4 cellular contexts compared by ENCODE assay signal in genomic region chr17:3564241-3564640, GRCh38. TPM values are rescaled to one million over a fixed set of nuclear protein-coding genes. Genes with fewer than 3 reads are reported as not detected.
A peak's percentile ranks its signal among the peaks of the same experiment; 100 is the strongest.
DNase-seq lines count a peak whose midpoint lies in the region; ATAC-seq, FAIRE-seq and TF ChIP-seq lines count a peak whose summit lies in the region.
"Not testable (repeated sequence)": the region's sequence is repeated elsewhere in the genome, so short reads cannot be mapped to it uniquely, and the experiment has no call there.
"Had no signal": no experiment of that assay in that cellular context is flagged by ENCODE, and none has a peak within 500 bp of the region (broad histone marks: within the 10 kb centered on the region; RNA-seq: fewer than 3 reads in every experiment).

No MANE protein-coding gene starts in this region.

- H3K4me3 ChIP-seq in kidney (ENCODE audit: low read length in 2 of 2): not testable (repeated sequence)

- intact Hi-C loops in kidney (cut with DNase I): not testable (repeated sequence)

- not testable (repeated sequence) for H3K4me1 ChIP-seq in kidney (ENCODE audit: control insufficient read depth in 1 of 2, insufficient read depth in 1 of 2, low read depth in 1 of 2, low read length in 2 of 2)

- not testable (repeated sequence) for H3K4me1 Mint-ChIP-seq in natural killer cell treated with Interleukin-12 subunit alpha and Interleukin-12 subunit beta and Interleukin-15 and Interleukin-18, amount 100 ng/mL, for 72 hours (ENCODE audit: low read depth in 2 of 2)

- H3K4me3 Mint-ChIP-seq in natural killer cell treated with Interleukin-12 subunit alpha and Interleukin-12 subunit beta and Interleukin-15 and Interleukin-18, amount 100 ng/mL, for 72 hours: not testable (repeated sequence)

- not testable (repeated sequence) for H3K27ac Mint-ChIP-seq in natural killer cell treated with Interleukin-12 subunit alpha and Interleukin-12 subunit beta and Interleukin-15 and Interleukin-18, amount 100 ng/mL, for 72 hours

- H3K9me3 ChIP-seq in kidney (ENCODE audit: control insufficient read depth in 1 of 2, low read length in 2 of 2): not testable (repeated sequence)

- FAIRE-seq in kidney (lab: Jason Lieb, UNC): not testable (repeated sequence)

- not testable (repeated sequence) for H3K9ac ChIP-seq in kidney (ENCODE audit: low read length in 2 of 2)

- peaks cover 7 to 11% of the 10 kb centered on the region in 2 donors for H3K36me3 ChIP-seq in kidney (ENCODE audit: control insufficient read depth in 1 of 2, insufficient read depth in 2 of 2, low read length in 2 of 2)

- ATAC-seq in natural killer cell treated with Interleukin-12 subunit alpha and Interleukin-12 subunit beta and Interleukin-15 and Interleukin-18, amount 100 ng/mL, for 72 hours: not testable (repeated sequence)

- not testable (repeated sequence) for H3K36me3 Mint-ChIP-seq in natural killer cell treated with Interleukin-12 subunit alpha and Interleukin-12 subunit beta and Interleukin-15 and Interleukin-18, amount 100 ng/mL, for 72 hours

- peak; percentile 46 for DNase-seq in kidney
- peak; percentile 16 for DNase-seq in natural killer cell treated with Interleukin-12 subunit alpha and Interleukin-12 subunit beta and Interleukin-15 and Interleukin-18, amount 100 ng/mL, for 72 hours (ENCODE audit: low spot score)

- H3K27me3 Mint-ChIP-seq in natural killer cell treated with Interleukin-12 subunit alpha and Interleukin-12 subunit beta and Interleukin-15 and Interleukin-18, amount 100 ng/mL, for 72 hours: not testable (repeated sequence)

- H3K27ac ChIP-seq in kidney (ENCODE audit: low read depth in 2 of 2, low read length in 2 of 2): not testable (repeated sequence)

- not testable (repeated sequence) for H3K9me3 Mint-ChIP-seq in natural killer cell treated with Interleukin-12 subunit alpha and Interleukin-12 subunit beta and Interleukin-15 and Interleukin-18, amount 100 ng/mL, for 72 hours

- TF ChIP-seq CTCF in kidney (IDR thresholded peaks at IDR 0.05; ENCODE audit: borderline replicate concordance, extremely low read depth, insufficient read depth): not testable (repeated sequence)

RNA-seq across cellular contexts. Expression of gene TRPV3, which starts 6.6 kb away (rescaled TPM):
- 1.2 TPM for total RNA-seq in kidney
- polyA plus RNA-seq in kidney (ENCODE audit: insufficient read depth, low read depth, low replicate concordance): 0.13 TPM
- total RNA-seq in natural killer cell treated with Interleukin-12 subunit alpha and Interleukin-12 subunit beta and Interleukin-15 and Interleukin-18, amount 100 ng/mL, for 72 hours: 1 to 10 TPM; 6.5 to 9.7 TPM
- polyA plus RNA-seq: CD14-positive monocyte; CD4-positive, alpha-beta memory T cell had no signal

RNA-seq across cellular contexts. Expression of gene TRPV1, which starts 45.0 kb away (rescaled TPM):
- 4.2 TPM for total RNA-seq in kidney
- polyA plus RNA-seq in kidney (ENCODE audit: insufficient read depth, low read depth, low replicate concordance): 4.7 TPM
- 100 to 1,000 TPM in 1 of 2 donors, 10 to 100 TPM in 1; 94.3 to 123 TPM for total RNA-seq in natural killer cell treated with Interleukin-12 subunit alpha and Interleukin-12 subunit beta and Interleukin-15 and Interleukin-18, amount 100 ng/mL, for 72 hours
- polyA plus RNA-seq: CD14-positive monocyte had no signal

Comparison
In these comparisons a context has a peak if more than half of its experiments do, and no peak if none do; other contexts are left out.
1. RNA of gene TRPV1, which starts 45.0 kb away (total RNA-seq): 94.3 to 123 TPM in natural killer cell treated with Interleukin-12 subunit alpha and Interleukin-12 subunit beta and Interleukin-15 and Interleukin-18, amount 100 ng/mL, for 72 hours; 4.2 TPM in kidney (single experiment); every median in the first group is over 10 times any median in the second.